34 cellular contexts compared by ENCODE assay signal in genomic region chr15:97717806-97718205, GRCh38.
"Had no signal": no experiment of that assay in that cellular context is flagged by ENCODE, and none has a peak within 500 bp of the region (broad histone marks: within the 10 kb centered on the region; RNA-seq: fewer than 3 reads in every experiment).

No MANE protein-coding gene starts in this region.

- DNase-seq: Karpas-422, Kasumi-1, MG63, MM.1S, MV-4-11, NCI-H1048, NCI-H1092, NCI-H1092 treated with DMSO at 0.1 percent for 48 hours, NCI-H1105, NCI-H1105 treated with DMSO at 0.1 percent for 48 hours, NCI-H1417, NCI-H1417 treated with DMSO at 0.1 percent for 48 hours, NCI-H1436, NCI-H1436 treated with DMSO at 0.1 percent for 48 hours, NCI-H146, NCI-H1694, NCI-H1694 treated with DMSO at 0.1 percent for 48 hours, NCI-H187, NCI-H187 treated with DMSO at 0.1 percent for 48 hours, NCI-H1930, NCI-H2029, NCI-H2029 treated with DMSO at 0.1 percent for 48 hours, NCI-H2081, NCI-H2081 treated with DMSO at 0.1 percent for 48 hours, NCI-H2107, NCI-H2171, NCI-H2171 treated with DMSO at 0.1 percent for 48 hours, NCI-H2227 treated with DMSO at 0.1 percent for 48 hours, NCI-H226, NCI-H345, NCI-H446, NCI-H446 treated with DMSO at 0.1 percent for 48 hours, NCI-H510A, NCI-H510A treated with DMSO at 0.1 percent for 48 hours had no signal

- H3K4me3 ChIP-seq: MG63 had no signal

- H3K27me3 ChIP-seq: MG63 had no signal

- H3K36me3 ChIP-seq: MG63 had no signal
